Comparison of ENCODE assay signal across 1 cellular context in the genomic region with DNA sequence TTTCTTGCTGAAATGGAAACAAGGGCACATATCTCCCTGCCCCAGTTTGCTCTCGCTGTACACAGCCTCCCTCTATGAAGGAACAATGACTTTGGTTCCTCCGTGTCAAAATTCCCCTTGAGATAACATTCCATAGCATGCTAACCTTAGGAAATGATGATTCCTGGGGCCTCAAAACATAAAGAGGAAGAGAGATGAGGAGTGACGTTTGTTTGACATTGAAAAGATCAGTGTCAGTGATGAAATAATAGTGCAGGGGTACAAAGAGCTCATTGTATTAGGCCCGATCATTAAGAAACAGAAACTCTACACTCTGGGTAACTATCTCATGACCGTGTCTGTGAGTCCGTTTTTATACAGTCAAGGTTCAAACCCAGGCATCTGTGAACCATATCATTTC.
TF ChIP-seq lines count a peak whose summit lies in the region.

No MANE protein-coding gene starts in this region.

TF ChIP-seq in GM23338, 12 proteins besides CTCF, POLR2A, EP300 and RAD21 (continued from another document):
- TF ChIP-seq, protein P1, sequence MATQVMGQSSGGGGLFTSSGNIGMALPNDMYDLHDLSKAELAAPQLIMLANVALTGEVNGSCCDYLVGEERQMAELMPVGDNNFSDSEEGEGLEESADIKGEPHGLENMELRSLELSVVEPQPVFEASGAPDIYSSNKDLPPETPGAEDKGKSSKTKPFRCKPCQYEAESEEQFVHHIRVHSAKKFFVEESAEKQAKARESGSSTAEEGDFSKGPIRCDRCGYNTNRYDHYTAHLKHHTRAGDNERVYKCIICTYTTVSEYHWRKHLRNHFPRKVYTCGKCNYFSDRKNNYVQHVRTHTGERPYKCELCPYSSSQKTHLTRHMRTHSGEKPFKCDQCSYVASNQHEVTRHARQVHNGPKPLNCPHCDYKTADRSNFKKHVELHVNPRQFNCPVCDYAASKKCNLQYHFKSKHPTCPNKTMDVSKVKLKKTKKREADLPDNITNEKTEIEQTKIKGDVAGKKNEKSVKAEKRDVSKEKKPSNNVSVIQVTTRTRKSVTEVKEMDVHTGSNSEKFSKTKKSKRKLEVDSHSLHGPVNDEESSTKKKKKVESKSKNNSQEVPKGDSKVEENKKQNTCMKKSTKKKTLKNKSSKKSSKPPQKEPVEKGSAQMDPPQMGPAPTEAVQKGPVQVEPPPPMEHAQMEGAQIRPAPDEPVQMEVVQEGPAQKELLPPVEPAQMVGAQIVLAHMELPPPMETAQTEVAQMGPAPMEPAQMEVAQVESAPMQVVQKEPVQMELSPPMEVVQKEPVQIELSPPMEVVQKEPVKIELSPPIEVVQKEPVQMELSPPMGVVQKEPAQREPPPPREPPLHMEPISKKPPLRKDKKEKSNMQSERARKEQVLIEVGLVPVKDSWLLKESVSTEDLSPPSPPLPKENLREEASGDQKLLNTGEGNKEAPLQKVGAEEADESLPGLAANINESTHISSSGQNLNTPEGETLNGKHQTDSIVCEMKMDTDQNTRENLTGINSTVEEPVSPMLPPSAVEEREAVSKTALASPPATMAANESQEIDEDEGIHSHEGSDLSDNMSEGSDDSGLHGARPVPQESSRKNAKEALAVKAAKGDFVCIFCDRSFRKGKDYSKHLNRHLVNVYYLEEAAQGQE (IDR thresholded peaks at IDR 0.05; ENCODE audit: unreplicated experiment), result no peak
- no peak for TF ChIP-seq POLR2AphosphoS5 (IDR thresholded peaks at IDR 0.05; ENCODE audit: low read depth)
